Comparison of ENCODE assay signal across 8 cellular contexts in the genomic region with DNA sequence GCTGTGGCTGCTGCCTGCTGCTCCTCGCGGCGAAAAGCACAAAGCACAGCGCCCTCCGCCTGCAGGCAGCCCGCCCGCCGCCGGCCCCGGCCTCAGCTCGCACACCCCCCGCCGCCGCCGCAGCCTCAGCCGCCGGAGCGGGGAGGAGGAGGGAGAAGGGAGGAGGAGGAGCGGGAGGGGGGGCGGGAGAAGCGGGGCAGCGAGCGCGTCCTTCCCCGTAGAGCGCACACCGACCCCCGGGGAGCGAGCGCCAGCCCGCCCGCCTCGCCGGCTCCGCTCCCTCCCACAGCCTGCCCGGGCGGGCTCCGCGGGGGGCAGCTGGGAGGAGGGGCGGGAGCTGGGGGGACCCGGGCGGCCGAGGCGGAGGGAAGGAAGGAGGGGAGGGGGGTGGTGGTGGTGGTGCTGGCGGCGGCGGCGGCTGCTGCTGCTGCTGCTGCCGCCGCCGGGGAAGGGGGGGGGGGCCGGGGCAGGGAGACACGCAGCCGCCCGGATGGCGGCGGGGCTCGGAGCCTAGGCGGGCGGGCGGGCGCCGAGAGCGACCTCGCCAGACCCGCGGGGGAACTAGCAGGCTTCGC. TPM values are rescaled to one million over a fixed set of nuclear protein-coding genes. Genes with fewer than 3 reads are reported as not detected.
DNase-seq lines count a peak whose midpoint lies in the region; ATAC-seq and TF ChIP-seq lines count a peak whose summit lies in the region.

A gene with protein sequence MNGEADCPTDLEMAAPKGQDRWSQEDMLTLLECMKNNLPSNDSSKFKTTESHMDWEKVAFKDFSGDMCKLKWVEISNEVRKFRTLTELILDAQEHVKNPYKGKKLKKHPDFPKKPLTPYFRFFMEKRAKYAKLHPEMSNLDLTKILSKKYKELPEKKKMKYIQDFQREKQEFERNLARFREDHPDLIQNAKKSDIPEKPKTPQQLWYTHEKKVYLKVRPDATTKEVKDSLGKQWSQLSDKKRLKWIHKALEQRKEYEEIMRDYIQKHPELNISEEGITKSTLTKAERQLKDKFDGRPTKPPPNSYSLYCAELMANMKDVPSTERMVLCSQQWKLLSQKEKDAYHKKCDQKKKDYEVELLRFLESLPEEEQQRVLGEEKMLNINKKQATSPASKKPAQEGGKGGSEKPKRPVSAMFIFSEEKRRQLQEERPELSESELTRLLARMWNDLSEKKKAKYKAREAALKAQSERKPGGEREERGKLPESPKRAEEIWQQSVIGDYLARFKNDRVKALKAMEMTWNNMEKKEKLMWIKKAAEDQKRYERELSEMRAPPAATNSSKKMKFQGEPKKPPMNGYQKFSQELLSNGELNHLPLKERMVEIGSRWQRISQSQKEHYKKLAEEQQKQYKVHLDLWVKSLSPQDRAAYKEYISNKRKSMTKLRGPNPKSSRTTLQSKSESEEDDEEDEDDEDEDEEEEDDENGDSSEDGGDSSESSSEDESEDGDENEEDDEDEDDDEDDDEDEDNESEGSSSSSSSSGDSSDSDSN (minus strand): TSS at position 40 of the 575 bp plus-strand sequence. CDS start 1,446 bp downstream, outside the sequence.

- DNase-seq in GM10266 (ENCODE audit: extremely low spot score) (peak; percentile 78), NCI-H345 treated with DMSO at 0.1 percent for 48 hours (lab: John Stamatoyannopoulos, UW; ENCODE audit: unreplicated experiment) (peak; percentile 50), lung microvascular endothelial cell (ENCODE audit: low read depth in 2 of 2) (peak; percentile 57 to 69)
- peak; percentile 67 for DNase-seq in activated CD4-positive, alpha-beta memory T cell treated with anti-CD3 and anti-CD28 coated beads, Interleukin-2, amount 10 ng/mL, durations not matched to agents 7 days and 5 days
- peak; percentile 54 to 66 (median 60) for DNase-seq in effector memory CD8-positive, alpha-beta T cell
- DNase-seq in stimulated activated CD4-positive, alpha-beta T cell treated with anti-CD3 and anti-CD28 coated beads, TNF-alpha, amount 100 ng/mL, for 48 hours (ENCODE audit: low read depth in 3 of 3) = peak in 2 of 3 donors; percentile 21 to 55

- peaks cover 40% of the 10 kb centered on the region for H3K4me1 Mint-ChIP-seq in activated CD4-positive, alpha-beta memory T cell treated with anti-CD3 and anti-CD28 coated beads, Interleukin-2, amount 10 ng/mL, durations not matched to agents 7 days and 5 days
- H3K4me1 Mint-ChIP-seq in effector memory CD8-positive, alpha-beta T cell (ENCODE audit: low read depth in 2 of 2) = peaks cover 35 to 40% of the 10 kb centered on the region in 2 donors

- ATAC-seq in HG02970 (IDR thresholded peaks at IDR 0.05; ENCODE audit: low FRiP score, unreplicated experiment) (peak; percentile 16), GM21390 (IDR thresholded peaks at IDR 0.05; ENCODE audit: unreplicated experiment) (no peak)
- peak; percentile 40 for ATAC-seq in effector memory CD8-positive, alpha-beta T cell (replicated peaks)

- POLR2A ChIA-PET in activated CD4-positive, alpha-beta memory T cell treated with anti-CD3 and anti-CD28 coated beads, Interleukin-2, amount 10 ng/mL, durations not matched to agents 7 days and 5 days (lab: Charles Lee) = interaction anchor here (0.6 to 18.0 kb wide), 17 partner anchors 8 to 1006 kb away, joined by 3 to 504 read pairs (median 3); partner anchors contain the start of genes ATXN7L3, GRN, HDAC5 and NMT1

- H3K4me3 Mint-ChIP-seq in activated CD4-positive, alpha-beta memory T cell treated with anti-CD3 and anti-CD28 coated beads, Interleukin-2, amount 10 ng/mL, durations not matched to agents 7 days and 5 days = peak within 1 kb of the TSS; percentile 90
- peak within 1 kb of the TSS; percentile 99 for H3K4me3 Mint-ChIP-seq in effector memory CD8-positive, alpha-beta T cell

- CTCF ChIA-PET in activated CD4-positive, alpha-beta memory T cell treated with anti-CD3 and anti-CD28 coated beads, Interleukin-2, amount 10 ng/mL, durations not matched to agents 7 days and 5 days (lab: Charles Lee) = interaction anchor here (0.7 to 4.4 kb wide), 5 partner anchors 9 to 276 kb away, joined by 3 to 47 read pairs (median 4); partner anchors contain the start of gene TMUB2

- H3K27ac Mint-ChIP-seq in activated CD4-positive, alpha-beta memory T cell treated with anti-CD3 and anti-CD28 coated beads, Interleukin-2, amount 10 ng/mL, durations not matched to agents 7 days and 5 days = peak within 1 kb of the TSS; percentile 97
- peak within 1 kb of the TSS; percentile 94 to 97 for H3K27ac Mint-ChIP-seq in effector memory CD8-positive, alpha-beta T cell

- TF ChIP-seq CTCF in GM10266 (IDR thresholded peaks at IDR 0.05; ENCODE audit: control insufficient read depth, insufficient read depth, low read depth, missing control alignments) = peak; percentile 33

- peaks cover 33% of the 10 kb centered on the region for H3K36me3 Mint-ChIP-seq in activated CD4-positive, alpha-beta memory T cell treated with anti-CD3 and anti-CD28 coated beads, Interleukin-2, amount 10 ng/mL, durations not matched to agents 7 days and 5 days (ENCODE audit: low read depth)
- peaks cover 46% of the 10 kb centered on the region for H3K36me3 Mint-ChIP-seq in effector memory CD8-positive, alpha-beta T cell (ENCODE audit: insufficient read depth)

- no peaks in the 10 kb centered on the region for H3K27me3 Mint-ChIP-seq in activated CD4-positive, alpha-beta memory T cell treated with anti-CD3 and anti-CD28 coated beads, Interleukin-2, amount 10 ng/mL, durations not matched to agents 7 days and 5 days
- no peaks in the 10 kb centered on the region for H3K27me3 Mint-ChIP-seq in effector memory CD8-positive, alpha-beta T cell

- H3K9me3 Mint-ChIP-seq in activated CD4-positive, alpha-beta memory T cell treated with anti-CD3 and anti-CD28 coated beads, Interleukin-2, amount 10 ng/mL, durations not matched to agents 7 days and 5 days = no peaks in the 10 kb centered on the region
- no peaks in the 10 kb centered on the region for H3K9me3 Mint-ChIP-seq in effector memory CD8-positive, alpha-beta T cell

RNA-seq across cellular contexts. Expression of the gene that starts here (rescaled TPM):
- 100 to 1,000 TPM; 107 to 110 TPM for total RNA-seq in activated CD4-positive, alpha-beta memory T cell treated with anti-CD3 and anti-CD28 coated beads, Interleukin-2, amount 10 ng/mL, durations not matched to agents 7 days and 5 days
- total RNA-seq in lung microvascular endothelial cell = 28.3 and 40.5 TPM in 2 replicates
